In the genomic region with DNA sequence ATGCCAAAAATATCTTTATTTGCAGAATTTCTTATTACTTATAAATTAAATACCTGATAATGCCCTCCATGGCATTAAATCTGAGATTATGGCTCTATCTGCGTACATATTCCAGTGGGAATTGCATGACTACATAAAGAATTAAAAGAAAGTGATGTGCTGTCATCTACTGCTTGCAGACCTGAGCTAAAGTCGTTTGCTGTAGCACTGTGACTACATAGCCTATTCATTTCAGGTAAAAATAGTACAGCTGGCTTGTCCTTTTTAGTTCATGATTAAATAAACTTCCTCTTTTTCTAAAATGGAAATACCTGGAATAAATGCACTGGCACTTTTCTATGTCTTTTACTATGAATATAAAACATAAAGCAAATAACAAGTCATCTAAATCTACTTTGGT, we compare ENCODE assay signal across 34 cellular contexts.
"Had no signal": no experiment of that assay in that cellular context is flagged by ENCODE, and none has a peak within 500 bp of the region (broad histone marks: within the 10 kb centered on the region; RNA-seq: fewer than 3 reads in every experiment).

No MANE protein-coding gene starts in this region.

- DNase-seq: Karpas-422, Kasumi-1, MG63, MM.1S, MV-4-11, NCI-H1048, NCI-H1092, NCI-H1092 treated with DMSO at 0.1 percent for 48 hours, NCI-H1105, NCI-H1105 treated with DMSO at 0.1 percent for 48 hours, NCI-H1417, NCI-H1417 treated with DMSO at 0.1 percent for 48 hours, NCI-H1436, NCI-H1436 treated with DMSO at 0.1 percent for 48 hours, NCI-H146, NCI-H1694, NCI-H1694 treated with DMSO at 0.1 percent for 48 hours, NCI-H187, NCI-H187 treated with DMSO at 0.1 percent for 48 hours, NCI-H1930, NCI-H2029, NCI-H2029 treated with DMSO at 0.1 percent for 48 hours, NCI-H2081, NCI-H2081 treated with DMSO at 0.1 percent for 48 hours, NCI-H2107, NCI-H2171, NCI-H2171 treated with DMSO at 0.1 percent for 48 hours, NCI-H2227 treated with DMSO at 0.1 percent for 48 hours, NCI-H226, NCI-H345, NCI-H446, NCI-H446 treated with DMSO at 0.1 percent for 48 hours, NCI-H510A, NCI-H510A treated with DMSO at 0.1 percent for 48 hours had no signal
